Comparison of ENCODE assay signal across 11 cellular contexts in the genomic region with DNA sequence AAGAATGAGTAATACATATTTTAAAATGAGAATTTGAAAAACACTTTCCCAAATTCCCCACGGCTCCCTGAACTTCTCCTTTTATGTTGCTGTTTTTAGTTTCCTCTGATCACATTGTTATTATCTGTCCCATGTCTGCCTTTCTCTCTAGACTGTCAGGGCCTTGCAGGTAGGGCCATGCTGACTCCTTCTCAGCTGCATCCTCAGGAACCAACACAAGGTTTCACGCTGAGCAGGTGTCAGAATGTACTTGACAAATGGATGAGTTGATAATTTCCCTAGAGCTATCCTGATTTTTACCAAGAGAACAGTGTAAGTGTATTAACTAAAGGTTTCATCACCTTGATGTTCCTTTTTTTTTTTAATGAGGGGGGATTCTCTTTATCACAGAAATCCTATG.
DNase-seq lines count a peak whose midpoint lies in the region; ATAC-seq and TF ChIP-seq lines count a peak whose summit lies in the region.
"Had no signal": no experiment of that assay in that cellular context is flagged by ENCODE, and none has a peak within 500 bp of the region (broad histone marks: within the 10 kb centered on the region; RNA-seq: fewer than 3 reads in every experiment).

No MANE protein-coding gene starts in this region.

- intact Hi-C loops in left ventricle myocardium inferior (cut with micrococcal nuclease) = no loop called here
- intact Hi-C loops in left ventricle myocardium superior (cut with micrococcal nuclease) = no loop called here

- H3K9me3 ChIP-seq in left ventricle myocardium inferior (replicated peaks) (no peaks in the 10 kb centered on the region), thoracic aorta (no peaks in the 10 kb centered on the region)

- H2AFZ ChIP-seq in KMS-11 (ENCODE audit: low read depth) = no peak overlapping the region

- no peak overlapping the region for H3K9ac ChIP-seq in KMS-11

- no peaks in the 10 kb centered on the region for H3K27me3 Mint-ChIP-seq in brain
- H3K27me3 Mint-ChIP-seq: activated naive CD4-positive, alpha-beta T cell treated with anti-CD3 and anti-CD28 coated beads, Interleukin-2, amount 10 ng/mL, durations not matched to agents 7 days and 5 days had no signal

- no peaks in the 10 kb centered on the region for H4K20me1 ChIP-seq in KMS-11 (ENCODE audit: insufficient read depth)

- TF ChIP-seq CTCF in left ventricle myocardium inferior (IDR thresholded peaks at IDR 0.05; ENCODE audit: borderline replicate concordance) = no peak
- no peak for TF ChIP-seq CTCF in KMS-11 (conservative IDR thresholded peaks at IDR 0.05; ENCODE audit: low read depth, low read length)
- TF ChIP-seq CTCF in brain (conservative IDR thresholded peaks at IDR 0.05) = no peak
- no peak for TF ChIP-seq CTCF in thoracic aorta (IDR thresholded peaks at IDR 0.05)

- ATAC-seq in left ventricle myocardium superior (no peak), thoracic aorta (ENCODE audit: insufficient number of reproducible peaks, low FRiP score, low read depth) (no peak), esophagus mucosa (no peak)

- H3K36me3 ChIP-seq in left ventricle myocardium inferior (peaks cover 60% of the 10 kb centered on the region), KMS-11 (ENCODE audit: insufficient read depth) (no peaks in the 10 kb centered on the region), thoracic aorta (peaks cover 11% of the 10 kb centered on the region)

- peaks cover 18% of the 10 kb centered on the region for H3K36me3 Mint-ChIP-seq in brain

- H3K79me2 ChIP-seq in KMS-11 (ENCODE audit: insufficient read depth, low read depth) = no peaks in the 10 kb centered on the region

- peak overlapping the region; percentile 92 for H3K4me2 ChIP-seq in KMS-11

- no peaks in the 10 kb centered on the region for H3K27me3 ChIP-seq in left ventricle myocardium inferior (ENCODE audit: low read depth)
- H3K27me3 ChIP-seq in KMS-11 (ENCODE audit: insufficient read depth, low read depth) = no peaks in the 10 kb centered on the region
- H3K27me3 ChIP-seq in thoracic aorta (replicated peaks; ENCODE audit: insufficient read depth) = no peaks in the 10 kb centered on the region

- H3K27ac Mint-ChIP-seq in brain = peak overlapping the region in 3 of 5 experiments; percentile 24 to 85 (median 79)
- H3K27ac Mint-ChIP-seq: activated naive CD4-positive, alpha-beta T cell treated with anti-CD3 and anti-CD28 coated beads, Interleukin-2, amount 10 ng/mL, durations not matched to agents 7 days and 5 days had no signal

- DNase-seq in left ventricle myocardium inferior = no peak
- no peak for DNase-seq in left ventricle myocardium superior
- no peak for DNase-seq in thoracic aorta (ENCODE audit: low spot score)
- DNase-seq in GM03348 (ENCODE audit: low spot score) = no peak
- DNase-seq in activated gamma-delta T cell treated with Interleukin-2 at 50 U/mL for 16 hours = no peak
- DNase-seq: activated naive CD4-positive, alpha-beta T cell treated with anti-CD3 and anti-CD28 coated beads, Interleukin-2, amount 10 ng/mL, durations not matched to agents 7 days and 5 days; DMS79 treated with DMSO at 0.1 percent for 48 hours had no signal

- H3K4me1 ChIP-seq in left ventricle myocardium inferior (peaks cover 55% of the 10 kb centered on the region), KMS-11 (ENCODE audit: low read depth, poor library complexity, severe bottlenecking) (peaks cover 52% of the 10 kb centered on the region), thoracic aorta (ENCODE audit: control insufficient read depth in 1 of 2, low read depth in 2 of 2) (peaks cover 24 to 40% of the 10 kb centered on the region in 2 donors)

- no peaks in the 10 kb centered on the region for H3K9me3 Mint-ChIP-seq in brain
- H3K9me3 Mint-ChIP-seq: activated naive CD4-positive, alpha-beta T cell treated with anti-CD3 and anti-CD28 coated beads, Interleukin-2, amount 10 ng/mL, durations not matched to agents 7 days and 5 days had no signal

- H3K27ac ChIP-seq in left ventricle myocardium inferior (replicated peaks) = peak overlapping the region; percentile 12
- H3K27ac ChIP-seq in KMS-11 = peak overlapping the region; percentile 54; the same call in 1 of the 2 replicates
- H3K27ac ChIP-seq in thoracic aorta = peak overlapping the region; percentile 18 to 49
- H3K27ac ChIP-seq: SK-N-MC had no signal

- H3K4me3 ChIP-seq in left ventricle myocardium inferior (no peak overlapping the region), KMS-11 (IDR thresholded peaks at IDR 0.05; ENCODE audit: insufficient read depth, low read depth, low read length) (no peak overlapping the region), thoracic aorta (no peak overlapping the region)
- H3K4me3 ChIP-seq: SK-N-MC had no signal

- peaks cover 66% of the 10 kb centered on the region for H3K4me1 Mint-ChIP-seq in brain

- H3K4me3 Mint-ChIP-seq in brain = peak overlapping the region; percentile 55 to 85 (median 68)
